ENCODE assay signal across 9 cellular contexts in genomic region chr3:99818818-99819217, GRCh38. TPM values are rescaled to one million over a fixed set of nuclear protein-coding genes. Genes with fewer than 3 reads are reported as not detected.
DNase-seq lines count a peak whose midpoint lies in the region; ATAC-seq and TF ChIP-seq lines count a peak whose summit lies in the region.
"Had no signal": no experiment of that assay in that cellular context is flagged by ENCODE, and none has a peak within 500 bp of the region (broad histone marks: within the 10 kb centered on the region; RNA-seq: fewer than 3 reads in every experiment).

No MANE protein-coding gene starts in this region.

- no peak overlapping the region for H3K27ac Mint-ChIP-seq in endothelial cell (ENCODE audit: unreplicated experiment)

- no peaks in the 10 kb centered on the region for H3K9me2 ChIP-seq in OCI-LY7 (ENCODE audit: insufficient read depth, low read length)

- H3K27me3 ChIP-seq in psoas muscle (ENCODE audit: insufficient read depth in 3 of 3, low read length in 2 of 3): no peaks in the 10 kb centered on the region

- H3K9me3 Mint-ChIP-seq in endothelial cell (ENCODE audit: unreplicated experiment): no peaks in the 10 kb centered on the region

- intact Hi-C loops in OCI-LY7 (cut with micrococcal nuclease; ENCODE audit: unreplicated experiment) (loop anchor here (5.0 kb wide), 1 partner anchor 443 kb away; the partner anchor contains the start of gene TBC1D23), psoas muscle (cut with DNase I) (loop anchor here in 1 of 2 donors (10.0 kb wide), 1 partner anchor 886 kb away; the partner anchor contains the start of gene TFG)

- no peaks in the 10 kb centered on the region for H4K20me1 ChIP-seq in OCI-LY7 (ENCODE audit: insufficient read depth, low read length)

- H3K79me2 ChIP-seq in OCI-LY7 (ENCODE audit: insufficient read depth, low read depth, low read length): peaks cover 38% of the 10 kb centered on the region; the same call in 1 of the 2 replicates

- no TSS peak for BruUV-seq in OCI-LY7 (replicated peaks; lab: Mats Ljungman, UMichigan)

- TF ChIP-seq CTCF in GM12864 (IDR thresholded peaks at IDR 0.05; ENCODE audit: low read depth, low read length, missing control alignments): no peak
- TF ChIP-seq CTCF in OCI-LY7 (conservative IDR thresholded peaks at IDR 0.05; ENCODE audit: low read length): no peak
- TF ChIP-seq CTCF in endothelial cell (IDR thresholded peaks at IDR 0.05; ENCODE audit: unreplicated experiment): no peak
- no peak for TF ChIP-seq CTCF in psoas muscle (IDR thresholded peaks at IDR 0.05)

- H3K4me2 ChIP-seq in OCI-LY7 (ENCODE audit: low read length): peak overlapping the region; percentile 87

- DNase-seq in GM12864 (ENCODE audit: low read depth) (no peak), OCI-LY7 (ENCODE audit: low spot score) (peak; percentile 3), endothelial cell (ENCODE audit: low spot score) (no peak), psoas muscle (no peak), NCI-H2196 (lab: John Stamatoyannopoulos, UW; ENCODE audit: unreplicated experiment) (no peak)
- DNase-seq: aorta; stimulated activated CD4-positive, alpha-beta T cell treated with anti-CD3 and anti-CD28 coated beads, Interleukin-12 subunit alpha, Interleukin-12 subunit beta, amount 100 ng/mL, for 4 hours had no signal

- H3K4me3 ChIP-seq in GM12864 (ENCODE audit: low read depth, low read length): peak overlapping the region; percentile 71; the same call in 1 of the 2 replicates
- peak overlapping the region; percentile 79 for H3K4me3 ChIP-seq in OCI-LY7 (ENCODE audit: low read depth, low read length, poor library complexity, severe bottlenecking)
- peak overlapping the region; percentile 85 for H3K4me3 ChIP-seq in psoas muscle

- no peaks in the 10 kb centered on the region for H3K36me3 Mint-ChIP-seq in endothelial cell (ENCODE audit: low read depth, unreplicated experiment)

- WGBS in psoas muscle, 3 donors: 75 to 79% (median 78%) methylated on average over 2 of the region's 2 CpGs

- no peak overlapping the region for H2AFZ ChIP-seq in OCI-LY7 (ENCODE audit: low read length)

- peaks cover 13% of the 10 kb centered on the region for H3K4me1 Mint-ChIP-seq in endothelial cell (ENCODE audit: unreplicated experiment)

- H3K4me1 ChIP-seq in OCI-LY7 (ENCODE audit: insufficient read depth, low read length, poor library complexity, severe bottlenecking): peaks cover 18% of the 10 kb centered on the region
- peaks cover 32% of the 10 kb centered on the region for H3K4me1 ChIP-seq in psoas muscle

- H3K9me3 ChIP-seq in OCI-LY7 (ENCODE audit: low read length) (no peaks in the 10 kb centered on the region), psoas muscle (no peaks in the 10 kb centered on the region)

- H3K4me3 Mint-ChIP-seq in endothelial cell (ENCODE audit: unreplicated experiment): peak overlapping the region; percentile 98

- POLR2A ChIA-PET in OCI-LY7 (lab: Charles Lee): interaction anchor here (0.6 to 1.5 kb wide), 4 partner anchors 8 to 50 kb away, joined by 3 to 4 read pairs (median 4); no protein-coding TSS in a partner anchor

- H3K27ac ChIP-seq in OCI-LY7 (ENCODE audit: low read depth, low read length, poor library complexity, severe bottlenecking) (no peak overlapping the region), psoas muscle (peak overlapping the region; percentile 98)

- ATAC-seq in psoas muscle (peak; percentile 34 to 56 (median 44)), HG03442 (IDR thresholded peaks at IDR 0.05; ENCODE audit: unreplicated experiment) (no peak), GM21528 (IDR thresholded peaks at IDR 0.05; ENCODE audit: low FRiP score, unreplicated experiment) (no peak)

- CTCF ChIA-PET in OCI-LY7 (lab: Charles Lee; ENCODE audit: unreplicated experiment): no interaction called here

- peaks cover 6% of the 10 kb centered on the region for H3K36me3 ChIP-seq in OCI-LY7 (ENCODE audit: insufficient read depth, low read length)
- H3K36me3 ChIP-seq in psoas muscle (ENCODE audit: insufficient read depth in 1 of 2, low read depth in 1 of 2): no peaks in the 10 kb centered on the region

- peaks cover 5% of the 10 kb centered on the region for H3K27me3 Mint-ChIP-seq in endothelial cell (ENCODE audit: unreplicated experiment)

RNA-seq across cellular contexts. Expression of gene CMSS1, which starts 1.2 kb away (rescaled TPM):
- total RNA-seq in OCI-LY7 (2014; rRNA removed; shearing (Covaris generic)): 25.7 and 34.2 TPM in 2 replicates
- total RNA-seq in OCI-LY7 (2022) (46.6 and 51.3 TPM in 2 replicates), endothelial cell (ENCODE audit: unreplicated experiment) (25.8 TPM), psoas muscle (100 to 1,000 TPM in 1 of 4 donors, 10 to 100 TPM in 3; 18.4 to 174 (median 56.1) TPM)
- polyA plus RNA-seq in psoas muscle: 10 to 100 TPM; 51.4 to 85.6 (median 58.8) TPM

Comparison
In these comparisons a context has a peak if more than half of its experiments do, and no peak if none do; other contexts are left out.
1. ATAC-seq: peak in psoas muscle (4 of 4); none in HG03442 (single experiment) and GM21528 (single experiment).
2. Peak in every context shown above with its lines, with median percentiles within 50 percentile points of each other: H3K4me3 ChIP-seq.